In the genomic region with DNA sequence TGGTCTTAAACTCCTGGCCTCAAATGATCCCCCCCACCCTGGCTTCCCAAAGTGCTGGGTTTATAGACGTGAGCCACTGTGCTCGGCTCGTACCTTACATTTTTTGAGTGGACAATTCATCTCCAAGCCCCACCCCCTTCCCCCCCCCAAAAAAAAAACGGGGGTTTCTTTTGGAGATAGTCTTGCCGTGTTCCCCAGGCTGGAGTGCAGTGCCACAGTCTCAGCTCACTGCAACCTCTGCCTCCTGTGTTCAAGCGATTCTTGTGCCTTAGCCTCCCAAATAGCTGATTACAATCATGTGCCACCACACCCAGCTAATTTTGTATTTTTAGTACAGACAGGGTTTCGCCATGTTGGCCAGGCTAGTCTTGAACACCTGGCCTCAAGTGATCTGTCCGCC, we compare ENCODE assay signal across 24 cellular contexts.
"Had no signal": no experiment of that assay in that cellular context is flagged by ENCODE, and none has a peak within 500 bp of the region (broad histone marks: within the 10 kb centered on the region; RNA-seq: fewer than 3 reads in every experiment).

No MANE protein-coding gene starts in this region.

- H3K27ac Mint-ChIP-seq: activated CD4-positive, alpha-beta memory T cell treated with anti-CD3 and anti-CD28 coated beads for 36 hours; activated CD4-positive, alpha-beta T cell treated with anti-CD3 and anti-CD28 coated beads, Interleukin-2, amount 10 ng/mL, durations not matched to agents 7 days and 5 days; activated T-cell treated with anti-CD3 and anti-CD28 coated beads, Interleukin-2, amount 50 U/mL, for 72 hours; activated T-helper 2 cell treated with anti-CD3 and anti-CD28 coated beads, Interferon-gamma antibody, Interleukin-2, Interleukin-4, amounts not matched to agents 10 μg/mL and 5 μg/mL and 100 μg/mL, durations not matched to agents 14 hours and 24 hours and 36 hours had no signal

- DNase-seq: activated CD4-positive, alpha-beta memory T cell treated with anti-CD3 and anti-CD28 coated beads for 36 hours; activated CD4-positive, alpha-beta T cell treated with anti-CD3 and anti-CD28 coated beads, Interleukin-2, amount 10 ng/mL, durations not matched to agents 7 days and 5 days; activated CD4-positive, CD25-positive, alpha-beta regulatory T cell; activated CD8-positive, alpha-beta memory T cell treated with anti-CD3 and anti-CD28 coated beads for 24 hours; activated gamma-delta T cell treated with Interleukin-2 at 50 U/mL for 16 hours; activated naive CD4-positive, alpha-beta T cell treated with anti-CD3 and anti-CD28 coated beads, Interleukin-2, amount 50 U/mL, for 16 hours; activated T-cell treated with anti-CD3 and anti-CD28 coated beads, Interleukin-2, amount 50 U/mL, for 72 hours; anterior cingulate cortex; KG1; MV-4-11; NCI-H1092 treated with DMSO at 0.1 percent for 48 hours; NCI-H1417 treated with DMSO at 0.1 percent for 48 hours; NCI-H1694; NCI-H2029; NCI-H2107; NCI-H2171 treated with DMSO at 0.1 percent for 48 hours; NCI-H226; NCI-H526 treated with DMSO at 0.1 percent for 48 hours; NCI-H82; T-helper 1 cell had no signal

- H3K4me3 ChIP-seq: SK-N-MC had no signal

- H3K27me3 Mint-ChIP-seq: activated CD4-positive, alpha-beta memory T cell treated with anti-CD3 and anti-CD28 coated beads for 36 hours; activated CD4-positive, alpha-beta T cell treated with anti-CD3 and anti-CD28 coated beads, Interleukin-2, amount 10 ng/mL, durations not matched to agents 7 days and 5 days had no signal

- H3K9me3 Mint-ChIP-seq: activated CD4-positive, alpha-beta memory T cell treated with anti-CD3 and anti-CD28 coated beads for 36 hours; activated CD4-positive, alpha-beta T cell treated with anti-CD3 and anti-CD28 coated beads, Interleukin-2, amount 10 ng/mL, durations not matched to agents 7 days and 5 days; activated T-cell treated with anti-CD3 and anti-CD28 coated beads, Interleukin-2, amount 50 U/mL, for 72 hours; activated T-helper 2 cell treated with anti-CD3 and anti-CD28 coated beads, Interferon-gamma antibody, Interleukin-2, Interleukin-4, amounts not matched to agents 10 μg/mL and 5 μg/mL and 100 μg/mL, durations not matched to agents 14 hours and 24 hours and 36 hours had no signal

- H3K27ac ChIP-seq: SK-N-MC, VCaP had no signal

- ATAC-seq: activated T-cell treated with anti-CD3 and anti-CD28 coated beads, Interleukin-2, amount 50 U/mL, for 72 hours; Right ventricle myocardium inferior had no signal

- H3K4me3 Mint-ChIP-seq: activated CD4-positive, alpha-beta memory T cell treated with anti-CD3 and anti-CD28 coated beads for 36 hours; activated CD4-positive, alpha-beta T cell treated with anti-CD3 and anti-CD28 coated beads, Interleukin-2, amount 10 ng/mL, durations not matched to agents 7 days and 5 days; activated T-cell treated with anti-CD3 and anti-CD28 coated beads, Interleukin-2, amount 50 U/mL, for 72 hours had no signal
